In genomic region chr1:47182681-47183235, GRCh38 we compare ENCODE assay signal across 15 cellular contexts. TPM values are rescaled to one million over a fixed set of nuclear protein-coding genes. Genes with fewer than 3 reads are reported as not detected.
"Had no signal": no experiment of that assay in that cellular context is flagged by ENCODE, and none has a peak within 500 bp of the region (broad histone marks: within the 10 kb centered on the region; RNA-seq: fewer than 3 reads in every experiment).

No MANE protein-coding gene starts in this region.

- H3K27ac ChIP-seq: dorsolateral prefrontal cortex, left ventricle myocardium inferior, psoas muscle, thoracic aorta, VCaP had no signal

- H3K9me3 Mint-ChIP-seq: activated naive CD8-positive, alpha-beta T cell treated with anti-CD3 and anti-CD28 coated beads, Interleukin-2, amount 50 U/mL, for 24 hours; memory B cell; natural killer cell treated with Interleukin-12 subunit alpha and Interleukin-12 subunit beta and Interleukin-15 and Interleukin-18, amount 100 ng/mL, for 72 hours had no signal

- H3K36me3 Mint-ChIP-seq: memory B cell; natural killer cell treated with Interleukin-12 subunit alpha and Interleukin-12 subunit beta and Interleukin-15 and Interleukin-18, amount 100 ng/mL, for 72 hours had no signal

- DNase-seq: activated naive CD4-positive, alpha-beta T cell; activated naive CD8-positive, alpha-beta T cell treated with anti-CD3 and anti-CD28 coated beads, Interleukin-2, amount 50 U/mL, for 24 hours; dorsolateral prefrontal cortex; endodermal cell; left ventricle myocardium inferior; psoas muscle; T-helper 1 cell had no signal

- H3K9me3 ChIP-seq: left ventricle myocardium inferior, psoas muscle, thoracic aorta had no signal

- H3K4me3 ChIP-seq: dorsolateral prefrontal cortex, left ventricle myocardium inferior, psoas muscle, thoracic aorta had no signal

- H3K4me3 Mint-ChIP-seq: activated CD8-positive, alpha-beta T cell treated with anti-CD3 and anti-CD28 coated beads, Interleukin-2, amount 10 ng/mL, durations not matched to agents 7 days and 5 days; activated naive CD8-positive, alpha-beta T cell treated with anti-CD3 and anti-CD28 coated beads, Interleukin-2, amount 50 U/mL, for 24 hours; endodermal cell; memory B cell; natural killer cell treated with Interleukin-12 subunit alpha and Interleukin-12 subunit beta and Interleukin-15 and Interleukin-18, amount 100 ng/mL, for 72 hours had no signal

- H3K27ac Mint-ChIP-seq: activated CD8-positive, alpha-beta T cell treated with anti-CD3 and anti-CD28 coated beads, Interleukin-2, amount 10 ng/mL, durations not matched to agents 7 days and 5 days; activated naive CD8-positive, alpha-beta T cell treated with anti-CD3 and anti-CD28 coated beads, Interleukin-2, amount 50 U/mL, for 24 hours; endodermal cell; memory B cell; natural killer cell treated with Interleukin-12 subunit alpha and Interleukin-12 subunit beta and Interleukin-15 and Interleukin-18, amount 100 ng/mL, for 72 hours had no signal

- ATAC-seq: activated CD8-positive, alpha-beta T cell treated with anti-CD3 and anti-CD28 coated beads, Interleukin-2, amount 10 ng/mL, durations not matched to agents 7 days and 5 days; activated naive CD8-positive, alpha-beta T cell treated with anti-CD3 and anti-CD28 coated beads, Interleukin-2, amount 50 U/mL, for 24 hours; natural killer cell treated with Interleukin-12 subunit alpha and Interleukin-12 subunit beta and Interleukin-15 and Interleukin-18, amount 100 ng/mL, for 72 hours; psoas muscle; sciatic nerve had no signal

- H3K36me3 ChIP-seq: left ventricle myocardium inferior, thoracic aorta had no signal

RNA-seq across cellular contexts. Expression of gene PDZK1IP1, which starts 7.1 kb away (rescaled TPM):
- total RNA-seq: activated CD8-positive, alpha-beta T cell treated with anti-CD3 and anti-CD28 coated beads, Interleukin-2, amount 10 ng/mL, durations not matched to agents 7 days and 5 days; chondrocyte; endodermal cell; left ventricle myocardium inferior; natural killer cell treated with Interleukin-12 subunit alpha and Interleukin-12 subunit beta and Interleukin-15 and Interleukin-18, amount 100 ng/mL, for 72 hours; SK-MEL-5; thoracic aorta had no signal

RNA-seq across cellular contexts. Expression of gene CYP4A22, which starts 45.5 kb away (rescaled TPM):
- total RNA-seq: activated CD8-positive, alpha-beta T cell treated with anti-CD3 and anti-CD28 coated beads, Interleukin-2, amount 10 ng/mL, durations not matched to agents 7 days and 5 days; chondrocyte; left ventricle myocardium inferior; natural killer cell treated with Interleukin-12 subunit alpha and Interleukin-12 subunit beta and Interleukin-15 and Interleukin-18, amount 100 ng/mL, for 72 hours; psoas muscle; SK-MEL-5; thoracic aorta had no signal

RNA-seq across cellular contexts. Expression of gene TAL1, which starts 49.3 kb away (rescaled TPM):
- total RNA-seq: activated CD8-positive, alpha-beta T cell treated with anti-CD3 and anti-CD28 coated beads, Interleukin-2, amount 10 ng/mL, durations not matched to agents 7 days and 5 days had no signal
